In genomic region chr15:75203908-75204263, GRCh38 we compare ENCODE assay signal across 9 cellular contexts. TPM values are rescaled to one million over a fixed set of nuclear protein-coding genes. Genes with fewer than 3 reads are reported as not detected.
A peak's percentile ranks its signal among the peaks of the same experiment; 100 is the strongest.
DNase-seq lines count a peak whose midpoint lies in the region; ATAC-seq, FAIRE-seq and TF ChIP-seq lines count a peak whose summit lies in the region.
"Had no signal": no experiment of that assay in that cellular context is flagged by ENCODE, and none has a peak within 500 bp of the region (broad histone marks: within the 10 kb centered on the region; RNA-seq: fewer than 3 reads in every experiment).

No MANE protein-coding gene starts in this region.

- H3K4me3 ChIP-seq in Peyer's patch (peak overlapping the region; percentile 66 to 96 (median 86)), gastrocnemius medialis (peak overlapping the region in 2 of 4 donors; percentile 78 to 80)

- FAIRE-seq in GM12891 (lab: Jason Lieb, UNC): peak; percentile 9

- H3K27me3 ChIP-seq in Peyer's patch (no peaks in the 10 kb centered on the region), gastrocnemius medialis (no peaks in the 10 kb centered on the region)

- H3K4me1 ChIP-seq in Peyer's patch (peaks cover 11 to 65% (median 27%) of the 10 kb centered on the region in 4 donors), gastrocnemius medialis (peaks cover 7 to 16% of the 10 kb centered on the region in 2 donors)

- intact Hi-C loops in gastrocnemius medialis (cut with DNase I; ENCODE audit: low total_unique reads): loop anchor here (1.0 to 10.0 kb wide), 4 partner anchors 161 to 569 kb away; partner anchors contain the start of gene RPP25

- peak; percentile 58; the same call in 1 of the 2 replicates for TF ChIP-seq POLR2A in GM12891 (IDR thresholded peaks at IDR 0.05; ENCODE audit: low read depth, low read length)
- no peak for TF ChIP-seq POLR2A in Peyer's patch (IDR thresholded peaks at IDR 0.05)
- no peak for TF ChIP-seq POLR2A in gastrocnemius medialis (IDR thresholded peaks at IDR 0.05)

- ATAC-seq in gastrocnemius medialis: no peak
- no peak for ATAC-seq in HG02798 (IDR thresholded peaks at IDR 0.05; ENCODE audit: poor library complexity, unreplicated experiment)

- H3K36me3 ChIP-seq in Peyer's patch: peaks cover 0 to 32% (median 0%) of the 10 kb centered on the region in 3 donors
- H3K36me3 ChIP-seq in gastrocnemius medialis: peaks cover 0 to 6% of the 10 kb centered on the region in 2 donors

- H3K9me3 ChIP-seq in Peyer's patch: no peaks in the 10 kb centered on the region
- H3K9me3 ChIP-seq in gastrocnemius medialis: no peaks in the 10 kb centered on the region

- H3K27ac ChIP-seq in Peyer's patch (peak overlapping the region; percentile 90 to 96 (median 94)), epithelial cell of prostate (peak overlapping the region; percentile 96), gastrocnemius medialis (peak overlapping the region; percentile 82 to 87 (median 83))

- no peak for TF ChIP-seq CTCF in Peyer's patch (IDR thresholded peaks at IDR 0.05)
- no peak for TF ChIP-seq CTCF in gastrocnemius medialis (IDR thresholded peaks at IDR 0.05 in 4 of 5, conservative IDR thresholded peaks at IDR 0.05 in 1 of 5)

- in situ Hi-C loops in gastrocnemius medialis (cut with MboI; ENCODE audit: low sequenced_read_pairs in 4 of 4): loop anchor here in 3 of 4 donors (5.0 to 10.0 kb wide), 2 partner anchors 177 to 179 kb away; partner anchors contain the start of gene PPCDC (in 1 of the 3)

- no peak for DNase-seq in GM12891 (ENCODE audit: insufficient read length, low spot score)
- DNase-seq in Peyer's patch: no peak
- no peak for DNase-seq in epithelial cell of prostate (ENCODE audit: low read depth, low spot score)
- DNase-seq in gastrocnemius medialis: no peak
- no peak for DNase-seq in NCI-H2227 treated with DMSO at 0.1 percent for 48 hours (lab: John Stamatoyannopoulos, UW)
- DNase-seq in iPS-NIHi11 (ENCODE audit: low spot score): no peak
- no peak for DNase-seq in nucleus accumbens (lab: John Stamatoyannopoulos, UW)
- DNase-seq: activated CD4-positive, CD25-positive, alpha-beta regulatory T cell had no signal

TF ChIP-seq in GM12891, 5 proteins besides CTCF, POLR2A, EP300 and RAD21:
- TF ChIP-seq POU2F2 (IDR thresholded peaks at IDR 0.05; ENCODE audit: low read depth, low read length) (0 out of 2 replicates have a peak, but pooled peaks have one; percentile 40), TAF1 (IDR thresholded peaks at IDR 0.05; ENCODE audit: low read depth, low read length) (no peak), SPI1 (IDR thresholded peaks at IDR 0.05; ENCODE audit: low read depth, low read length) (no peak), POLR2AphosphoS5 (IDR thresholded peaks at IDR 0.05; ENCODE audit: low read depth, low read length) (peak; percentile 46; the same call in 1 of the 2 replicates), PAX5 (IDR thresholded peaks at IDR 0.05; ENCODE audit: insufficient read depth, low read length, severe bottlenecking) (no peak)

RNA-seq across cellular contexts. Expression of gene C15orf39, which starts 2.2 kb away (rescaled TPM):
- polyA plus RNA-seq in GM12891 (2012; ENCODE audit: low read depth, missing spikeins): 41.0 TPM
- total RNA-seq in Peyer's patch (10 to 100 TPM; 13.1 to 31.9 (median 26.7) TPM), gastrocnemius medialis (1 to 10 TPM; 1.6 to 3.8 (median 2.6) TPM)

RNA-seq across cellular contexts. Expression of gene GOLGA6C, which starts 54.2 kb away (rescaled TPM):
- not detected for polyA plus RNA-seq in GM12891 (2012; ENCODE audit: low read depth, missing spikeins)
- total RNA-seq in Peyer's patch (not detected), gastrocnemius medialis (under 1 TPM in 2 of 4 donors, not detected in 2; 0.17 to 0.41 TPM)
